5 cellular contexts compared by ENCODE assay signal in genomic region chr14:95625710-95626109, GRCh38.
A peak's percentile ranks its signal among the peaks of the same experiment; 100 is the strongest.
DNase-seq lines count a peak whose midpoint lies in the region; FAIRE-seq and TF ChIP-seq lines count a peak whose summit lies in the region.
"Not testable (repeated sequence)": the region's sequence is repeated elsewhere in the genome, so short reads cannot be mapped to it uniquely, and the experiment has no call there.

No MANE protein-coding gene starts in this region.

- not testable (repeated sequence) for H3K27ac ChIP-seq in BLaER1; OCI-LY3 (ENCODE audit: low read length); H1 (ENCODE audit: low read depth, low read length)

- not testable (repeated sequence) for H3K18ac ChIP-seq in H1 (ENCODE audit: extremely low read depth, low read length)

- peaks cover 30% of the 10 kb centered on the region for H3K4me1 ChIP-seq in BLaER1
- H3K4me1 ChIP-seq in OCI-LY3 (ENCODE audit: low read length), result peaks cover 10% of the 10 kb centered on the region
- H3K4me1 ChIP-seq in H1 (replicated peaks in 1 of 4; ENCODE audit: control insufficient read depth in 3 of 4, insufficient read depth in 4 of 4, low read length in 3 of 4), result not testable (repeated sequence)

- not testable (repeated sequence) for FAIRE-seq in H1 (lab: Jason Lieb, UNC)

- not testable (repeated sequence) for H2BK15ac ChIP-seq in H1 (ENCODE audit: low read length)

- not testable (repeated sequence) for H3K27me3 ChIP-seq in BLaER1; OCI-LY3 (ENCODE audit: low read depth, low read length); H1 (replicated peaks in 1 of 4; ENCODE audit: control insufficient read depth in 3 of 4, extremely low read depth in 1 of 4, insufficient read depth in 3 of 4, low read length in 3 of 4)

- not testable (repeated sequence) for H3K4me3 Mint-ChIP-seq in nephron progenitor cell; stimulated activated naive CD8-positive, alpha-beta T cell treated with anti-CD3 and anti-CD28 coated beads, Interleukin-15, Interleukin-2, amounts not matched to agents 100 ng/mL and 50 ng/mL, for 24 hours

- not testable (repeated sequence) for H4K8ac ChIP-seq in H1 (ENCODE audit: extremely low read depth, insufficient read depth, low read length)

- not testable (repeated sequence) for H3K56ac ChIP-seq in H1 (replicated peaks; ENCODE audit: insufficient read length, low read depth, low read length)

- not testable (repeated sequence) for TF ChIP-seq EP300 in H1 (IDR thresholded peaks at IDR 0.05; ENCODE audit: borderline replicate concordance in 1 of 2, low read depth in 2 of 2, low read length in 2 of 2)

- not testable (repeated sequence) for TF ChIP-seq RAD21 in H1 (IDR thresholded peaks at IDR 0.05 in 1 of 2, conservative IDR thresholded peaks at IDR 0.05 in 1 of 2; ENCODE audit: low read depth in 2 of 2, low read length in 2 of 2)

- peaks cover 11% of the 10 kb centered on the region for H3K9me3 Mint-ChIP-seq in nephron progenitor cell
- H3K9me3 Mint-ChIP-seq in stimulated activated naive CD8-positive, alpha-beta T cell treated with anti-CD3 and anti-CD28 coated beads, Interleukin-15, Interleukin-2, amounts not matched to agents 100 ng/mL and 50 ng/mL, for 24 hours, result not testable (repeated sequence)

- H3K36me3 ChIP-seq in BLaER1; OCI-LY3 (replicated peaks; ENCODE audit: low read depth, low read length); H1 (ENCODE audit: control insufficient read depth in 2 of 4, insufficient read depth in 4 of 4, low read length in 3 of 4): not testable (repeated sequence)

- H2AFZ ChIP-seq in OCI-LY3 (ENCODE audit: low read depth, low read length), result peak overlapping the region; percentile 64; the same call in 1 of the 2 replicates
- H2AFZ ChIP-seq in H1 (ENCODE audit: low read length), result not testable (repeated sequence)

- H2AK5ac ChIP-seq in H1 (ENCODE audit: low read depth, low read length), result not testable (repeated sequence)

- H3K9me3 ChIP-seq in BLaER1, result peaks cover 45% of the 10 kb centered on the region
- not testable (repeated sequence) for H3K9me3 ChIP-seq in OCI-LY3 (ENCODE audit: insufficient read depth, low read length); H1 (ENCODE audit: insufficient read depth in 2 of 2, low read depth in 1 of 2, low read length in 1 of 2)

- H2BK20ac ChIP-seq in H1 (ENCODE audit: low read length), result 0 out of 2 replicates have a peak overlapping the region, but pooled peaks have one; percentile 3

- H3K79me2 ChIP-seq in OCI-LY3 (ENCODE audit: low read length); H1 (ENCODE audit: control insufficient read depth in 1 of 2, insufficient read depth in 2 of 2, low read length in 2 of 2): not testable (repeated sequence)

- H3K9ac ChIP-seq in BLaER1; OCI-LY3 (ENCODE audit: low read length); H1 (replicated peaks in 1 of 4; ENCODE audit: extremely low read depth in 1 of 4, low read depth in 3 of 4, low read length in 3 of 4): not testable (repeated sequence)

- not testable (repeated sequence) for H3K79me1 ChIP-seq in H1 (ENCODE audit: low read depth, low read length)

- not testable (repeated sequence) for H3K23ac ChIP-seq in H1 (ENCODE audit: insufficient read length)

- not testable (repeated sequence) for H3K4me3 ChIP-seq in BLaER1; OCI-LY3 (ENCODE audit: low read length); H1 (ENCODE audit: extremely low read depth in 1 of 4, insufficient read depth in 2 of 4, low read depth in 3 of 4, low read length in 4 of 4)

- not testable (repeated sequence) for H3K36me3 Mint-ChIP-seq in nephron progenitor cell (ENCODE audit: low read depth); stimulated activated naive CD8-positive, alpha-beta T cell treated with anti-CD3 and anti-CD28 coated beads, Interleukin-15, Interleukin-2, amounts not matched to agents 100 ng/mL and 50 ng/mL, for 24 hours (ENCODE audit: low read depth)

- not testable (repeated sequence) for TF ChIP-seq CTCF in OCI-LY3 (IDR thresholded peaks at IDR 0.05; ENCODE audit: low read depth, low read length); H1 (IDR thresholded peaks at IDR 0.05; ENCODE audit: control extremely low read depth in 1 of 3, insufficient read depth in 1 of 3, low read depth in 1 of 3, low read length in 3 of 3); nephron progenitor cell (IDR thresholded peaks at IDR 0.05)

- H4K91ac ChIP-seq in H1 (replicated peaks; ENCODE audit: insufficient read length, low read length), result not testable (repeated sequence)

- H3K4me2 ChIP-seq in BLaER1 (peak overlapping the region; percentile 56), OCI-LY3 (ENCODE audit: low read length) (peak overlapping the region; percentile 22; the same call in 1 of the 2 replicates)
- not testable (repeated sequence) for H3K4me2 ChIP-seq in H1 (ENCODE audit: insufficient read depth in 1 of 2, low read depth in 2 of 2, low read length in 2 of 2)

- H4K20me1 ChIP-seq in BLaER1; OCI-LY3 (ENCODE audit: insufficient read depth, low read length); H1 (replicated peaks in 1 of 2; ENCODE audit: control insufficient read depth in 1 of 2, insufficient read depth in 2 of 2, low read length in 2 of 2): not testable (repeated sequence)

- H4K5ac ChIP-seq in H1 (ENCODE audit: insufficient read length, low read depth, low read length), result not testable (repeated sequence)

- not testable (repeated sequence) for H3K4me1 Mint-ChIP-seq in nephron progenitor cell; stimulated activated naive CD8-positive, alpha-beta T cell treated with anti-CD3 and anti-CD28 coated beads, Interleukin-15, Interleukin-2, amounts not matched to agents 100 ng/mL and 50 ng/mL, for 24 hours (ENCODE audit: low read depth)

- TF ChIP-seq POLR2A in H1 (IDR thresholded peaks at IDR 0.05; ENCODE audit: control extremely low read depth in 1 of 2, low read depth in 2 of 2, low read length in 2 of 2), result not testable (repeated sequence)

- POLR2A ChIA-PET in H1 (lab: Charles Lee; ENCODE audit: partially characterized antibody), result not testable (repeated sequence)

- H3K23me2 ChIP-seq in H1 (ENCODE audit: low read depth, low read length), result not testable (repeated sequence)

- CTCF ChIA-PET in H1 (lab: Charles Lee; ENCODE audit: partially characterized antibody), result interaction anchor here (1.1 to 1.9 kb wide), 2 partner anchors 16 to 372 kb away, joined by 3 to 6 read pairs; no protein-coding TSS in a partner anchor

- H2BK12ac ChIP-seq in H1 (ENCODE audit: low read depth, low read length), result not testable (repeated sequence)

- 80% methylated on average over 2 of the region's 2 CpGs; no CpG with 5 or more reads in 1 of the 2 experiments for WGBS in H1 (ENCODE audit: extremely low coverage in 1 of 2, insufficient coverage in 1 of 2, insufficient read length in 1 of 2, insufficient replicate concordance in 2 of 2, low coverage in 1 of 2, low lambda C conversion rate in 2 of 2, missing lambda C conversion rate in 1 of 2), 2 experiments

- not testable (repeated sequence) for H3K4ac ChIP-seq in H1 (replicated peaks; ENCODE audit: insufficient read length, low read depth, low read length)

- not testable (repeated sequence) for H3K14ac ChIP-seq in H1 (ENCODE audit: insufficient read length)

- H2BK5ac ChIP-seq in H1 (ENCODE audit: low read depth, low read length), result not testable (repeated sequence)

- not testable (repeated sequence) for H2BK120ac ChIP-seq in H1 (replicated peaks; ENCODE audit: low read depth, low read length)

- peaks cover 26% of the 10 kb centered on the region for H3K27me3 Mint-ChIP-seq in nephron progenitor cell (ENCODE audit: low read depth, poor library complexity)
- not testable (repeated sequence) for H3K27me3 Mint-ChIP-seq in stimulated activated naive CD8-positive, alpha-beta T cell treated with anti-CD3 and anti-CD28 coated beads, Interleukin-15, Interleukin-2, amounts not matched to agents 100 ng/mL and 50 ng/mL, for 24 hours

- peak overlapping the region; percentile 2 for H3K27ac Mint-ChIP-seq in nephron progenitor cell
- H3K27ac Mint-ChIP-seq in stimulated activated naive CD8-positive, alpha-beta T cell treated with anti-CD3 and anti-CD28 coated beads, Interleukin-15, Interleukin-2, amounts not matched to agents 100 ng/mL and 50 ng/mL, for 24 hours, result peak overlapping the region; percentile 10

- not testable (repeated sequence) for DNase-seq in H1 (ENCODE audit: low read depth in 1 of 2, low spot score in 2 of 2); nephron progenitor cell
